11 cellular contexts compared by ENCODE assay signal in the genomic region with DNA sequence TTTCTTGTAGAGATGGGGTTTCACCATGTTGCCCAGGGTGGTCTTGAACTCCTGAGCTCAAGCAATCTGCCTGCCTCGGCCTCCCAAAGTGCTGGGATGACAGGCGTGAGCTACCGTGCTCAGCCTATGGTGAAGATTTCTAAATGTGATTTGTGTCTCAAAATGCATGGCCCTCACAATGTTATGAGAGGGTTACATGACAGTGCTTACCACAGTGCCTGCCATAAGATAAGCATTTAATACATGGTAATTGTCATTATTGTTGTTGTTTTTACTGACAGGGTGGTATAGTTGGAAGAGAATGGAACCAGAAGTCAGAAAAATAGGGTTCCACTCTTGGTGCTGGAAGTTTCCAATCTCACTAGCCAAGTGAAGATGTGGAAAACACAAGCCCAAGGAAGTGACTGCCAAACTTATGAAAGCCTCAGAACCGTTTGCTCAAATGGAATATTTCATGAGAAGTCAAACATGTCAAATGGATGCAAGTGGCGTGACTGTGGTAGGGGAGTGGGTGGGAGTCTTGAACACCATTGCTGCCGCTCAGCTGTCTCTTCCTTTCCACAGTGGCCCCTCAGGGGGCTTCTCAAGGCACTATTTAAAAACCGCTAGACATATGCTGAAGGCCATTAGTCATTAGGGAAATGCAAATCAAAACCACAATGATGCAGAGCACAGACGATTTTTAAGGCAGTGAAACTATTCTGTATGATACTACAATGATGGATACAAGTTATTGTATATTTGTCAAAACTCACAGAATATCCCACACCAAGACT. TPM values are rescaled to one million over a fixed set of nuclear protein-coding genes. Genes with fewer than 3 reads are reported as not detected.
DNase-seq lines count a peak whose midpoint lies in the region; ATAC-seq and TF ChIP-seq lines count a peak whose summit lies in the region.
"Had no signal": no experiment of that assay in that cellular context is flagged by ENCODE, and none has a peak within 500 bp of the region (broad histone marks: within the 10 kb centered on the region; RNA-seq: fewer than 3 reads in every experiment).

No MANE protein-coding gene starts in this region.

- no peak overlapping the region for H3K4me3 ChIP-seq in MG63
- no peak overlapping the region for H3K4me3 ChIP-seq in stomach
- no peak overlapping the region for H3K4me3 ChIP-seq in gastroesophageal sphincter
- H3K4me3 ChIP-seq: right atrium auricular region had no signal

- TF ChIP-seq POLR2A in stomach (IDR thresholded peaks at IDR 0.05) = no peak
- no peak for TF ChIP-seq POLR2A in gastroesophageal sphincter (IDR thresholded peaks at IDR 0.05)

- ATAC-seq in GM21786 (IDR thresholded peaks at IDR 0.05; ENCODE audit: unreplicated experiment) (peak; percentile 94), gastroesophageal sphincter (no peak)

- H3K27ac ChIP-seq in stomach = no peak overlapping the region
- no peak overlapping the region for H3K27ac ChIP-seq in gastroesophageal sphincter
- H3K27ac ChIP-seq: 22Rv1, right atrium auricular region had no signal

- DNase-seq in DMS 273 (lab: John Stamatoyannopoulos, UW; ENCODE audit: unreplicated experiment) (peak; percentile 4), DMS 273 treated with DMSO at 0.1 percent for 48 hours (lab: John Stamatoyannopoulos, UW) (no peak), KBM-7 (peak; percentile 68), MG63 (no peak), stomach (no peak)
- peak; percentile 3 for DNase-seq in stimulated activated CD4-positive, alpha-beta T cell treated with anti-CD3 and anti-CD28 coated beads, Interleukin-4, amount 100 ng/mL, for 1 hour
- DNase-seq: H9 had no signal

- TF ChIP-seq CTCF in stomach (IDR thresholded peaks at IDR 0.05) (no peak), gastroesophageal sphincter (IDR thresholded peaks at IDR 0.05) (no peak)

- no peaks in the 10 kb centered on the region for H3K36me3 ChIP-seq in MG63
- no peaks in the 10 kb centered on the region for H3K36me3 ChIP-seq in stomach
- H3K36me3 ChIP-seq in gastroesophageal sphincter = no peaks in the 10 kb centered on the region
- H3K36me3 ChIP-seq: right atrium auricular region had no signal

- intact Hi-C loops in stomach (cut with DNase I; ENCODE audit: low total_unique reads) = no loop called here

- H3K9me3 ChIP-seq in MG63 = no peaks in the 10 kb centered on the region; the same call in 1 of the 2 replicates
- H3K9me3 ChIP-seq in stomach = no peaks in the 10 kb centered on the region
- H3K9me3 ChIP-seq in gastroesophageal sphincter = no peaks in the 10 kb centered on the region
- H3K9me3 ChIP-seq: right atrium auricular region had no signal

- TF ChIP-seq EP300 in stomach (IDR thresholded peaks at IDR 0.05) (no peak), gastroesophageal sphincter (IDR thresholded peaks at IDR 0.05) (no peak)

- H3K27me3 ChIP-seq in MG63 = peaks cover 11% of the 10 kb centered on the region
- peaks cover 0 to 3% (median 0%) of the 10 kb centered on the region in 3 donors for H3K27me3 ChIP-seq in stomach
- H3K27me3 ChIP-seq in gastroesophageal sphincter = peaks cover 11% of the 10 kb centered on the region
- H3K27me3 ChIP-seq: right atrium auricular region had no signal

- H3K4me1 ChIP-seq in stomach = no peaks in the 10 kb centered on the region
- no peaks in the 10 kb centered on the region for H3K4me1 ChIP-seq in gastroesophageal sphincter
- H3K4me1 ChIP-seq: right atrium auricular region had no signal

- in situ Hi-C loops in KBM-7 (cut with MboI; ENCODE audit: low pct_unique_long_range_greater_than_20kb, low sequenced_read_pairs) = no loop called here

- WGBS in stomach, 5 donors = 68 to 78% (median 73%) methylated on average over 8 of the region's 8 CpGs
- WGBS in gastroesophageal sphincter (ENCODE audit: low coverage in 1 of 2), 2 donors = 22 to 31% methylated on average over 3 to 5 of the region's 8 CpGs

RNA-seq across cellular contexts. Expression of a gene that starts 29.1 kb away (rescaled TPM):
- total RNA-seq in MG63 (2014; rRNA removed; shearing (Covaris generic); ENCODE audit: low replicate concordance) = not detected in 2 replicates
- total RNA-seq in stomach (10 to 100 TPM in 3 of 5 donors, 1 to 10 TPM in 1, not detected in 1; 9.6 to 54.7 (median 12.3) TPM), gastroesophageal sphincter (10 to 100 TPM in 2 of 4 donors, 1 to 10 TPM in 2; 7.0 to 24.2 (median 14.8) TPM)
- 10 to 100 TPM in 2 of 3 donors, 1 to 10 TPM in 1; 9.1 to 12.7 (median 11.5) TPM for polyA plus RNA-seq in stomach

Comparison
In these comparisons a context has a peak if more than half of its experiments do, and no peak if none do; other contexts are left out.
1. DNase-seq: peak in DMS 273 (single experiment), KBM-7 (single experiment) and stimulated activated CD4-positive, alpha-beta T cell treated with anti-CD3 and anti-CD28 coated beads, Interleukin-4, amount 100 ng/mL, for 1 hour (single experiment); none in DMS 273 treated with DMSO at 0.1 percent for 48 hours (single experiment), MG63 (single experiment) and stomach (single experiment).